ENCODE assay signal across 10 cellular contexts in the genomic region with DNA sequence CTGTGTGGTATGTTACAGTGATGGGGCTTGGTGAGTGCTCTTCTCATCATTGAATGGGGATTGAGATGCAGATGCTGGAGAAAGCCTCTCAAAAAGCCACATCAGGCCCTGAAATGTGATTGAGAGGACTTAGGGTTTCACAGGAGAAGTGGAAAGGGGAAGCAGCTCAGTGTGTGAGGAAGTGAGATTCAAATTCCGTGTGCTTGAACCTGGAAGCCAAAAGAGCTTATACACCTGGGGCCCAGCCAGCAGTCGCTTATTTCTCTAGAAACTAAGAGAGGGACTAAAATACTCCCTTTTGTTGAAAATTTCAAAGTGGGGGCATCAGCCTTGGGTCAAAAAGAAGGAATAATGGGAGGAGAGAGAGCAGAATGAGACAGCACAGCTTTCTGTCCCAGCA. TPM values are rescaled to one million over a fixed set of nuclear protein-coding genes. Genes with fewer than 3 reads are reported as not detected.
DNase-seq lines count a peak whose midpoint lies in the region; ATAC-seq and TF ChIP-seq lines count a peak whose summit lies in the region.
"Had no signal": no experiment of that assay in that cellular context is flagged by ENCODE, and none has a peak within 500 bp of the region (broad histone marks: within the 10 kb centered on the region; RNA-seq: fewer than 3 reads in every experiment).

No MANE protein-coding gene starts in this region.

- peak overlapping the region; percentile 60 for H3K4me3 Mint-ChIP-seq in activated naive CD4-positive, alpha-beta T cell treated with anti-CD3 and anti-CD28 coated beads for 36 hours

- no peak for TF ChIP-seq CTCF in stomach (IDR thresholded peaks at IDR 0.05)

- H3K4me3 ChIP-seq in stomach, result no peak overlapping the region

- H3K27ac ChIP-seq in stomach, result peak overlapping the region in 3 of 5 donors; percentile 16 to 45 (median 42)

- no peaks in the 10 kb centered on the region for H3K36me3 ChIP-seq in stomach

- peaks cover 77% of the 10 kb centered on the region for H3K4me1 Mint-ChIP-seq in activated naive CD4-positive, alpha-beta T cell treated with anti-CD3 and anti-CD28 coated beads for 36 hours (ENCODE audit: low read depth)

- peaks cover 0 to 13% (median 0%) of the 10 kb centered on the region in 4 donors for H3K4me1 ChIP-seq in stomach

- H3K9me3 ChIP-seq in stomach, result no peaks in the 10 kb centered on the region

- no peak for TF ChIP-seq POLR2A in stomach (IDR thresholded peaks at IDR 0.05)

- no peak for TF ChIP-seq EP300 in stomach (IDR thresholded peaks at IDR 0.05)

- peak overlapping the region; percentile 96 for H3K27ac Mint-ChIP-seq in activated naive CD4-positive, alpha-beta T cell treated with anti-CD3 and anti-CD28 coated beads for 36 hours

- DNase-seq in activated naive CD4-positive, alpha-beta T cell treated with anti-CD3 and anti-CD28 coated beads for 36 hours, result no peak
- no peak for DNase-seq in activated naive CD4-positive, alpha-beta T cell treated with Interleukin-2 at 50 U/mL for 16 hours
- DNase-seq in SKM-1 (lab: John Stamatoyannopoulos, UW; ENCODE audit: unreplicated experiment) (peak; percentile 27), stomach (no peak), HuH-7 (ENCODE audit: low spot score) (no peak), cerebellar cortex (ENCODE audit: low spot score) (no peak)
- DNase-seq in stimulated activated CD4-positive, alpha-beta T cell treated with anti-CD3 and anti-CD28 coated beads, Interleukin-15, amount 100 ng/mL, for 24 hours, result no peak

- no peaks in the 10 kb centered on the region for H3K27me3 ChIP-seq in stomach

- H3K9me3 Mint-ChIP-seq in activated naive CD4-positive, alpha-beta T cell treated with anti-CD3 and anti-CD28 coated beads for 36 hours, result peaks cover 6% of the 10 kb centered on the region

- no peaks in the 10 kb centered on the region for H3K27me3 Mint-ChIP-seq in activated naive CD4-positive, alpha-beta T cell treated with anti-CD3 and anti-CD28 coated beads for 36 hours (ENCODE audit: low read depth)

- CTCF ChIA-PET in activated naive CD4-positive, alpha-beta T cell treated with anti-CD3 and anti-CD28 coated beads for 36 hours (lab: Charles Lee), result interaction anchor here (0.9 to 2.9 kb wide), 5 partner anchors 9 to 340 kb away, joined by 3 to 11 read pairs (median 3); no protein-coding TSS in a partner anchor

- peak; percentile 64 for ATAC-seq in HG02973 (IDR thresholded peaks at IDR 0.05; ENCODE audit: unreplicated experiment)

- intact Hi-C loops in activated naive CD4-positive, alpha-beta T cell treated with anti-CD3 and anti-CD28 coated beads for 36 hours (cut with micrococcal nuclease), result loop anchor here (1.0 to 10.0 kb wide), 10 partner anchors 8 to 458 kb away; a partner anchor contains a TSS
- intact Hi-C loops in stomach (cut with DNase I; ENCODE audit: low total_unique reads), result no loop called here

- H3K36me3 Mint-ChIP-seq in activated naive CD4-positive, alpha-beta T cell treated with anti-CD3 and anti-CD28 coated beads for 36 hours (ENCODE audit: low read depth), result no peaks in the 10 kb centered on the region

- WGBS in stomach, 5 donors, result 57 to 68% (median 62%) methylated on average over 2 of the region's 2 CpGs

RNA-seq across cellular contexts. Expression of a gene that starts 39.1 kb away (rescaled TPM):
- total RNA-seq in activated naive CD4-positive, alpha-beta T cell treated with anti-CD3 and anti-CD28 coated beads for 36 hours, result 100 to 1,000 TPM; 811 to 864 TPM
- 1 to 10 TPM in 1 of 5 donors, under 1 TPM in 1, not detected in 3; 0.92 to 2.9 TPM for total RNA-seq in stomach
- polyA plus RNA-seq in stomach, result 1 to 10 TPM; 1.6 to 4.0 (median 2.3) TPM
- total RNA-seq: pulmonary artery endothelial cell had no signal
- polyA plus RNA-seq: AG04450 had no signal

Comparison
In these comparisons a context has a peak if more than half of its experiments do, and no peak if none do; other contexts are left out.
1. RNA of a gene that starts 39.1 kb away (total RNA-seq): 811 to 864 TPM in activated naive CD4-positive, alpha-beta T cell treated with anti-CD3 and anti-CD28 coated beads for 36 hours; 0.92 to 2.9 TPM in stomach; every median in the first group is over 100 times any median in the second.